26 cellular contexts compared by ENCODE assay signal in genomic region chr9:103714992-103715391, GRCh38.
"Had no signal": no experiment of that assay in that cellular context is flagged by ENCODE, and none has a peak within 500 bp of the region (broad histone marks: within the 10 kb centered on the region; RNA-seq: fewer than 3 reads in every experiment).

No MANE protein-coding gene starts in this region.

- H3K9me3 Mint-ChIP-seq: activated CD4-positive, alpha-beta T cell treated with anti-CD3 and anti-CD28 coated beads, Interleukin-2, amount 10 ng/mL, durations not matched to agents 7 days and 5 days; activated naive CD4-positive, alpha-beta T cell treated with anti-CD3 and anti-CD28 coated beads, Interleukin-2, amount 50 U/mL, for 24 hours had no signal

- H3K27ac ChIP-seq: body of pancreas, cardiac muscle cell, right lobe of liver, skin epidermis, stomach, suprapubic skin, tibial nerve, VCaP had no signal

- H3K27ac Mint-ChIP-seq: activated CD4-positive, alpha-beta T cell treated with anti-CD3 and anti-CD28 coated beads, Interleukin-2, amount 10 ng/mL, durations not matched to agents 7 days and 5 days; activated CD8-positive, alpha-beta T cell treated with anti-CD3 and anti-CD28 coated beads for 36 hours; activated naive CD4-positive, alpha-beta T cell treated with anti-CD3 and anti-CD28 coated beads, Interleukin-2, amount 50 U/mL, for 24 hours; activated T-helper 1 cell treated with anti-CD3 and anti-CD28 coated beads, Interleukin-12 subunit alpha, Interleukin-12 subunit beta, Interleukin-2, Interleukin-4 antibody, amounts not matched to agents 30 ng/mL and 10 ng/mL and 1 ng/mL, durations not matched to agents 14 hours and 24 hours and 36 hours; natural killer cell treated with Interleukin-12 subunit alpha and Interleukin-12 subunit beta and Interleukin-15 and Interleukin-18, amount 100 ng/mL, for 72 hours; stimulated activated effector memory CD8-positive, alpha-beta T cell treated with anti-CD3 and anti-CD28 coated beads, Interleukin-12 subunit alpha, Interleukin-12 subunit beta, amount 100 ng/mL, for 72 hours; T-helper 2 cell treated with Interferon-gamma antibody and Interleukin-4, amounts not matched to agents 5 μg/mL and 100 μg/mL, for 36 hours had no signal

- DNase-seq: activated CD4-positive, alpha-beta T cell treated with anti-CD3 and anti-CD28 coated beads, Interleukin-2, amount 10 ng/mL, durations not matched to agents 7 days and 5 days; activated CD4-positive, CD25-positive, alpha-beta regulatory T cell treated with anti-CD3 and anti-CD28 coated beads, Interleukin-2, amount 50 U/mL, for 72 hours; activated CD8-positive, alpha-beta T cell treated with anti-CD3 and anti-CD28 coated beads for 36 hours; activated gamma-delta T cell; anterior cingulate cortex; body of pancreas; effector CD4-positive, alpha-beta T cell; erythroblast; foreskin fibroblast; left ventricle myocardium superior; mammary epithelial cell; midbrain; nucleus accumbens; right lobe of liver; stimulated activated CD4-positive, alpha-beta T cell treated with anti-CD3 and anti-CD28 coated beads, Interleukin-1b, Interleukin-23, amount 100 ng/mL, for 48 hours; stomach had no signal

- H3K36me3 Mint-ChIP-seq: activated naive CD4-positive, alpha-beta T cell treated with anti-CD3 and anti-CD28 coated beads, Interleukin-2, amount 50 U/mL, for 24 hours; natural killer cell treated with Interleukin-12 subunit alpha and Interleukin-12 subunit beta and Interleukin-15 and Interleukin-18, amount 100 ng/mL, for 72 hours; stimulated activated effector memory CD8-positive, alpha-beta T cell treated with anti-CD3 and anti-CD28 coated beads, Interleukin-12 subunit alpha, Interleukin-12 subunit beta, amount 100 ng/mL, for 72 hours had no signal

- H3K4me3 Mint-ChIP-seq: activated CD4-positive, alpha-beta T cell treated with anti-CD3 and anti-CD28 coated beads, Interleukin-2, amount 10 ng/mL, durations not matched to agents 7 days and 5 days; activated CD8-positive, alpha-beta T cell treated with anti-CD3 and anti-CD28 coated beads for 36 hours; activated naive CD4-positive, alpha-beta T cell treated with anti-CD3 and anti-CD28 coated beads, Interleukin-2, amount 50 U/mL, for 24 hours; activated T-helper 1 cell treated with anti-CD3 and anti-CD28 coated beads, Interleukin-12 subunit alpha, Interleukin-12 subunit beta, Interleukin-2, Interleukin-4 antibody, amounts not matched to agents 30 ng/mL and 10 ng/mL and 1 ng/mL, durations not matched to agents 14 hours and 24 hours and 36 hours; natural killer cell treated with Interleukin-12 subunit alpha and Interleukin-12 subunit beta and Interleukin-15 and Interleukin-18, amount 100 ng/mL, for 72 hours; stimulated activated effector memory CD8-positive, alpha-beta T cell treated with anti-CD3 and anti-CD28 coated beads, Interleukin-12 subunit alpha, Interleukin-12 subunit beta, amount 100 ng/mL, for 72 hours; T-helper 2 cell treated with Interferon-gamma antibody and Interleukin-4, amounts not matched to agents 5 μg/mL and 100 μg/mL, for 36 hours had no signal

- H3K4me1 ChIP-seq: body of pancreas, right lobe of liver, stomach, suprapubic skin, tibial nerve had no signal

- H3K36me3 ChIP-seq: cardiac muscle cell, right lobe of liver, stomach, suprapubic skin, tibial nerve had no signal

- H3K4me1 Mint-ChIP-seq: activated CD4-positive, alpha-beta T cell treated with anti-CD3 and anti-CD28 coated beads, Interleukin-2, amount 10 ng/mL, durations not matched to agents 7 days and 5 days; activated naive CD4-positive, alpha-beta T cell treated with anti-CD3 and anti-CD28 coated beads, Interleukin-2, amount 50 U/mL, for 24 hours; stimulated activated effector memory CD8-positive, alpha-beta T cell treated with anti-CD3 and anti-CD28 coated beads, Interleukin-12 subunit alpha, Interleukin-12 subunit beta, amount 100 ng/mL, for 72 hours had no signal

- ATAC-seq: activated CD8-positive, alpha-beta T cell treated with anti-CD3 and anti-CD28 coated beads for 36 hours; body of pancreas; left ventricle myocardium superior; natural killer cell treated with Interleukin-12 subunit alpha and Interleukin-12 subunit beta and Interleukin-15 and Interleukin-18, amount 100 ng/mL, for 72 hours; right lobe of liver; stimulated activated effector memory CD8-positive, alpha-beta T cell treated with anti-CD3 and anti-CD28 coated beads, Interleukin-12 subunit alpha, Interleukin-12 subunit beta, amount 100 ng/mL, for 72 hours had no signal

- H3K9me3 ChIP-seq: body of pancreas, right lobe of liver had no signal

- H3K27me3 ChIP-seq: body of pancreas, cardiac muscle cell, right lobe of liver, stomach, suprapubic skin, tibial nerve had no signal

- H3K4me3 ChIP-seq: body of pancreas, cardiac muscle cell, right lobe of liver, skin epidermis, stomach, suprapubic skin, tibial nerve had no signal

- H3K27me3 Mint-ChIP-seq: activated CD4-positive, alpha-beta T cell treated with anti-CD3 and anti-CD28 coated beads, Interleukin-2, amount 10 ng/mL, durations not matched to agents 7 days and 5 days; activated CD8-positive, alpha-beta T cell treated with anti-CD3 and anti-CD28 coated beads for 36 hours; activated naive CD4-positive, alpha-beta T cell treated with anti-CD3 and anti-CD28 coated beads, Interleukin-2, amount 50 U/mL, for 24 hours; natural killer cell treated with Interleukin-12 subunit alpha and Interleukin-12 subunit beta and Interleukin-15 and Interleukin-18, amount 100 ng/mL, for 72 hours had no signal
